Comparison of ENCODE assay signal across 8 cellular contexts in the genomic region with DNA sequence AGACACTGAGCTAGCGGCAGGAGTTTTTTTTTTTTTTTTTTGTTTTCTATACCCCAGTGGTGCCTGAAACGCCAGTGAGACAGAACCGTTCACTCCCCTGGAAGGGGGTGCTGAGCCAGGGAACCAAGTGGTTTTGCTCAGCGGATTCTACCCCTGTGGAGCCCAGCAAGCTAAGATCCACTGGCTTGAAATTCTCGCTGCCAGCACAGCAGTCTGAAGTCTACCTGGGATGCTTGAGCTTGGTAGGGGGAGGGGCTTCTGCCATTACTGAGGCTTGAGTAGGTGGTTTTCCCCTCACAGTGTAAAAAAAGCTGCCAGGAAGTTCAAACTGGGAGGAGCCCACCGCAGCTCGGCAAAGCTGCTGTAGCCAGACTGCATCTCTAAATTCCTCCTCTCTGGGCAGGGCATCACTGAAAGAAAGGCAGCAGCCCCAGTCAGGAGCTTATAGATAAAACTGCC.
DNase-seq lines count a peak whose midpoint lies in the region; ATAC-seq and TF ChIP-seq lines count a peak whose summit lies in the region.
"Not testable (repeated sequence)": the region's sequence is repeated elsewhere in the genome, so short reads cannot be mapped to it uniquely, and the experiment has no call there.

No MANE protein-coding gene starts in this region.

- peak; percentile 7 to 60 (median 34) for DNase-seq in CD4-positive, alpha-beta T cell
- DNase-seq in NT2/D1 (ENCODE audit: low read depth, low spot score) (peak; percentile 43), iPS DF 6.9 (ENCODE audit: low read depth, low spot score) (peak; percentile 39)
- DNase-seq in activated CD4-positive, alpha-beta T cell treated with anti-CD3 and anti-CD28 coated beads, Interleukin-2, amount 10 ng/mL, durations not matched to agents 24 days and 14 days: peak; percentile 90
- DNase-seq in activated T-cell treated with anti-CD3 and anti-CD28 coated beads, Interleukin-2, amount 50 U/mL, for 24 hours: peak; percentile 49
- DNase-seq in activated naive CD4-positive, alpha-beta T cell treated with anti-CD3 and anti-CD28 coated beads, Interleukin-2, amount 50 U/mL, for 72 hours (ENCODE audit: low spot score in 2 of 2): peak in 1 of 2 donors; percentile 7
- DNase-seq in stimulated activated CD4-positive, alpha-beta T cell treated with anti-CD3 and anti-CD28 coated beads, Interleukin-15, amount 100 ng/mL, for 24 hours: peak; percentile 46
- peak; percentile 38 for DNase-seq in stimulated activated CD8-positive, alpha-beta memory T cell treated with anti-CD3 and anti-CD28 coated beads, Interleukin-4, amount 100 ng/mL, for 48 hours

- TF ChIP-seq CTCF in CD4-positive, alpha-beta T cell (IDR thresholded peaks at IDR 0.05): not testable (repeated sequence)

- peak overlapping the region; percentile 81 for H3K27ac Mint-ChIP-seq in CD4-positive, alpha-beta T cell
- peak overlapping the region; percentile 54 for H3K27ac Mint-ChIP-seq in activated CD4-positive, alpha-beta T cell treated with anti-CD3 and anti-CD28 coated beads, Interleukin-2, amount 10 ng/mL, durations not matched to agents 24 days and 14 days
- peak overlapping the region; percentile 56 for H3K27ac Mint-ChIP-seq in activated T-cell treated with anti-CD3 and anti-CD28 coated beads, Interleukin-2, amount 50 U/mL, for 24 hours
- H3K27ac Mint-ChIP-seq in activated naive CD4-positive, alpha-beta T cell treated with anti-CD3 and anti-CD28 coated beads, Interleukin-2, amount 50 U/mL, for 72 hours: peak overlapping the region; percentile 49 to 69

- CTCF ChIA-PET in CD4-positive, alpha-beta T cell (lab: Charles Lee): not testable (repeated sequence)

- WGBS in iPS DF 6.9 (ENCODE audit: insufficient coverage, insufficient read length): no CpG with 5 or more reads among the region's 7 CpGs

- H3K27ac ChIP-seq in CD4-positive, alpha-beta T cell (ENCODE audit: low read depth, low read length): peak overlapping the region; percentile 21
- H3K27ac ChIP-seq in iPS DF 6.9 (ENCODE audit: low read length): not testable (repeated sequence)

- H3K9me3 ChIP-seq in CD4-positive, alpha-beta T cell (ENCODE audit: control insufficient read depth, low read length): peaks cover 18% of the 10 kb centered on the region
- H3K9me3 ChIP-seq in NT2/D1 (ENCODE audit: insufficient read depth, low read length); iPS DF 6.9 (ENCODE audit: control insufficient read depth, insufficient read depth, low read length): not testable (repeated sequence)

- peaks cover 23% of the 10 kb centered on the region for H3K9me3 Mint-ChIP-seq in CD4-positive, alpha-beta T cell
- H3K9me3 Mint-ChIP-seq in activated CD4-positive, alpha-beta T cell treated with anti-CD3 and anti-CD28 coated beads, Interleukin-2, amount 10 ng/mL, durations not matched to agents 24 days and 14 days: peaks cover 40% of the 10 kb centered on the region
- H3K9me3 Mint-ChIP-seq in activated T-cell treated with anti-CD3 and anti-CD28 coated beads, Interleukin-2, amount 50 U/mL, for 24 hours: peaks cover 27% of the 10 kb centered on the region
- H3K9me3 Mint-ChIP-seq in activated naive CD4-positive, alpha-beta T cell treated with anti-CD3 and anti-CD28 coated beads, Interleukin-2, amount 50 U/mL, for 72 hours: peaks cover 46 to 48% of the 10 kb centered on the region in 2 donors

- intact Hi-C loops in CD4-positive, alpha-beta T cell (cut with DNase I, micrococcal nuclease); activated CD4-positive, alpha-beta T cell treated with anti-CD3 and anti-CD28 coated beads, Interleukin-2, amount 10 ng/mL, durations not matched to agents 24 days and 14 days (cut with micrococcal nuclease): not testable (repeated sequence)

- not testable (repeated sequence) for H3K4me1 ChIP-seq in NT2/D1 (ENCODE audit: insufficient read depth, insufficient read length); iPS DF 6.9 (ENCODE audit: control insufficient read depth, insufficient read depth, low read length)

- not testable (repeated sequence) for H3K36me3 ChIP-seq in NT2/D1 (ENCODE audit: insufficient read depth, insufficient read length, low read length); iPS DF 6.9 (ENCODE audit: control insufficient read depth, insufficient read depth, low read length)

- H3K27me3 Mint-ChIP-seq in CD4-positive, alpha-beta T cell; activated CD4-positive, alpha-beta T cell treated with anti-CD3 and anti-CD28 coated beads, Interleukin-2, amount 10 ng/mL, durations not matched to agents 24 days and 14 days; activated T-cell treated with anti-CD3 and anti-CD28 coated beads, Interleukin-2, amount 50 U/mL, for 24 hours: not testable (repeated sequence)

- H3K4me3 Mint-ChIP-seq in CD4-positive, alpha-beta T cell: peak overlapping the region; percentile 75
- peak overlapping the region; percentile 20 for H3K4me3 Mint-ChIP-seq in activated CD4-positive, alpha-beta T cell treated with anti-CD3 and anti-CD28 coated beads, Interleukin-2, amount 10 ng/mL, durations not matched to agents 24 days and 14 days
- peak overlapping the region; percentile 50 for H3K4me3 Mint-ChIP-seq in activated T-cell treated with anti-CD3 and anti-CD28 coated beads, Interleukin-2, amount 50 U/mL, for 24 hours

- H3K9ac ChIP-seq in NT2/D1 (ENCODE audit: insufficient read length, low read depth): not testable (repeated sequence)

- H3K4me3 ChIP-seq in NT2/D1 (ENCODE audit: insufficient read length, low read depth); iPS DF 6.9 (ENCODE audit: low read length): not testable (repeated sequence)

- peaks cover 51% of the 10 kb centered on the region for H3K36me3 Mint-ChIP-seq in CD4-positive, alpha-beta T cell (ENCODE audit: low read depth)
- peaks cover 18% of the 10 kb centered on the region for H3K36me3 Mint-ChIP-seq in activated CD4-positive, alpha-beta T cell treated with anti-CD3 and anti-CD28 coated beads, Interleukin-2, amount 10 ng/mL, durations not matched to agents 24 days and 14 days (ENCODE audit: low read depth)
- not testable (repeated sequence) for H3K36me3 Mint-ChIP-seq in activated T-cell treated with anti-CD3 and anti-CD28 coated beads, Interleukin-2, amount 50 U/mL, for 24 hours (ENCODE audit: low read depth)
- H3K36me3 Mint-ChIP-seq in activated naive CD4-positive, alpha-beta T cell treated with anti-CD3 and anti-CD28 coated beads, Interleukin-2, amount 50 U/mL, for 72 hours: peaks cover 15 to 65% of the 10 kb centered on the region in 2 donors

- H3K4me1 Mint-ChIP-seq in CD4-positive, alpha-beta T cell (ENCODE audit: low read depth): peaks cover 33% of the 10 kb centered on the region
- H3K4me1 Mint-ChIP-seq in activated CD4-positive, alpha-beta T cell treated with anti-CD3 and anti-CD28 coated beads, Interleukin-2, amount 10 ng/mL, durations not matched to agents 24 days and 14 days: peaks cover 24% of the 10 kb centered on the region
- H3K4me1 Mint-ChIP-seq in activated T-cell treated with anti-CD3 and anti-CD28 coated beads, Interleukin-2, amount 50 U/mL, for 24 hours (ENCODE audit: low read depth): peaks cover 21% of the 10 kb centered on the region

- not testable (repeated sequence) for H3K27me3 ChIP-seq in CD4-positive, alpha-beta T cell (ENCODE audit: control insufficient read depth, insufficient read depth, low read length); NT2/D1 (ENCODE audit: insufficient read depth, insufficient read length); iPS DF 6.9 (ENCODE audit: control insufficient read depth, insufficient read depth, low read length)

- POLR2A ChIA-PET in CD4-positive, alpha-beta T cell (lab: Charles Lee): interaction anchor here (0.7 to 1.4 kb wide), 7 partner anchors 8 to 310 kb away, joined by 3 to 6 read pairs (median 3); no protein-coding TSS in a partner anchor

- ATAC-seq in CD4-positive, alpha-beta T cell (ENCODE audit: poor library complexity): peak; percentile 79
- peak; percentile 20 to 53 for ATAC-seq in activated naive CD4-positive, alpha-beta T cell treated with anti-CD3 and anti-CD28 coated beads, Interleukin-2, amount 50 U/mL, for 72 hours

Comparison
In these comparisons a context has a peak if more than half of its experiments do, and no peak if none do; other contexts are left out.
1. H3K4me3 Mint-ChIP-seq: peak in every context shown above with its lines; median percentile 75 in CD4-positive, alpha-beta T cell; 50 in activated T-cell treated with anti-CD3 and anti-CD28 coated beads, Interleukin-2, amount 50 U/mL, for 24 hours; 20 in activated CD4-positive, alpha-beta T cell treated with anti-CD3 and anti-CD28 coated beads, Interleukin-2, amount 10 ng/mL, durations not matched to agents 24 days and 14 days.